Comparison of ENCODE assay signal across 25 cellular contexts in genomic region chr1:26614655-26615411, GRCh38.
"Had no signal": no experiment of that assay in that cellular context is flagged by ENCODE, and none has a peak within 500 bp of the region (broad histone marks: within the 10 kb centered on the region; RNA-seq: fewer than 3 reads in every experiment).

No MANE protein-coding gene starts in this region.

- ATAC-seq: activated CD8-positive, alpha-beta T cell treated with anti-CD3 and anti-CD28 coated beads for 36 hours; activated T-helper 17 cell treated with anti-CD3 and anti-CD28 coated beads, Interleukin-2, amount 50 U/mL, for 72 hours; Panc1; Right ventricle myocardium inferior had no signal

- H3K36me3 ChIP-seq: brain microvascular endothelial cell, cardiac muscle cell had no signal

- H3K27ac ChIP-seq: brain microvascular endothelial cell, cardiac muscle cell, VCaP had no signal

- FAIRE-seq: colon had no signal

- H3K4me3 Mint-ChIP-seq: activated CD8-positive, alpha-beta T cell treated with anti-CD3 and anti-CD28 coated beads for 36 hours; activated naive CD4-positive, alpha-beta T cell treated with anti-CD3 and anti-CD28 coated beads for 36 hours; activated naive CD8-positive, alpha-beta T cell; activated T-cell treated with anti-CD3 and anti-CD28 coated beads, Interleukin-2, amount 50 U/mL, for 24 hours; activated T-helper 17 cell treated with anti-CD3 and anti-CD28 coated beads, Interleukin-2, amount 50 U/mL, for 72 hours had no signal

- H3K27ac Mint-ChIP-seq: activated CD8-positive, alpha-beta T cell treated with anti-CD3 and anti-CD28 coated beads for 36 hours; activated naive CD4-positive, alpha-beta T cell treated with anti-CD3 and anti-CD28 coated beads for 36 hours; activated naive CD8-positive, alpha-beta T cell; activated T-cell treated with anti-CD3 and anti-CD28 coated beads, Interleukin-2, amount 50 U/mL, for 24 hours; activated T-helper 17 cell treated with anti-CD3 and anti-CD28 coated beads, Interleukin-2, amount 50 U/mL, for 72 hours had no signal

- H3K9ac ChIP-seq: SK-N-SH had no signal

- H3K4me3 ChIP-seq: cardiac muscle cell had no signal

- H3K27me3 ChIP-seq: brain microvascular endothelial cell, cardiac muscle cell had no signal

- H3K4me2 ChIP-seq: SK-N-SH had no signal

- H3K9me2 ChIP-seq: SK-N-SH had no signal

- H3K9me3 ChIP-seq: SK-N-SH had no signal

- H3K27me3 Mint-ChIP-seq: activated CD8-positive, alpha-beta T cell treated with anti-CD3 and anti-CD28 coated beads for 36 hours; activated naive CD8-positive, alpha-beta T cell; activated T-cell treated with anti-CD3 and anti-CD28 coated beads, Interleukin-2, amount 50 U/mL, for 24 hours; activated T-helper 17 cell treated with anti-CD3 and anti-CD28 coated beads, Interleukin-2, amount 50 U/mL, for 72 hours had no signal

- DNase-seq: activated CD4-positive, CD25-positive, alpha-beta regulatory T cell; activated CD8-positive, alpha-beta T cell treated with anti-CD3 and anti-CD28 coated beads for 36 hours; activated gamma-delta T cell; activated naive CD4-positive, alpha-beta T cell treated with anti-CD3 and anti-CD28 coated beads for 36 hours; activated T-cell treated with anti-CD3 and anti-CD28 coated beads, Interleukin-2, amount 50 U/mL, for 24 hours; brain microvascular endothelial cell; cerebellar nuclear complex; Karpas-422; NCI-H1048; NCI-H1417; NCI-H2029 treated with DMSO at 0.1 percent for 48 hours; NCI-H345; NCI-H510A; NCI-H526 treated with DMSO at 0.1 percent for 48 hours; NCI-H82; OCI-M1; RPMI8226; SK-N-SH had no signal

- H3K9me3 Mint-ChIP-seq: activated CD8-positive, alpha-beta T cell treated with anti-CD3 and anti-CD28 coated beads for 36 hours; activated naive CD4-positive, alpha-beta T cell treated with anti-CD3 and anti-CD28 coated beads for 36 hours; activated T-cell treated with anti-CD3 and anti-CD28 coated beads, Interleukin-2, amount 50 U/mL, for 24 hours; activated T-helper 17 cell treated with anti-CD3 and anti-CD28 coated beads, Interleukin-2, amount 50 U/mL, for 72 hours had no signal
